16 cellular contexts compared by ENCODE assay signal in genomic region chr2:128369626-128370467, GRCh38. TPM values are rescaled to one million over a fixed set of nuclear protein-coding genes. Genes with fewer than 3 reads are reported as not detected.
DNase-seq lines count a peak whose midpoint lies in the region; ATAC-seq and TF ChIP-seq lines count a peak whose summit lies in the region.
"Had no signal": no experiment of that assay in that cellular context is flagged by ENCODE, and none has a peak within 500 bp of the region (broad histone marks: within the 10 kb centered on the region; RNA-seq: fewer than 3 reads in every experiment).

No MANE protein-coding gene starts in this region.

- H4K20me1 ChIP-seq in osteoblast (ENCODE audit: insufficient read depth, low read length), result no peaks in the 10 kb centered on the region

- peaks cover 0 to 10% of the 10 kb centered on the region in 2 donors for H3K27me3 Mint-ChIP-seq in natural killer cell treated with Interleukin-12 subunit alpha and Interleukin-12 subunit beta and Interleukin-15 and Interleukin-18, amount 100 ng/mL, for 72 hours
- H3K27me3 Mint-ChIP-seq in natural killer cell (ENCODE audit: low read depth in 2 of 2), result peaks cover 0 to 4% of the 10 kb centered on the region in 2 donors
- H3K27me3 Mint-ChIP-seq: stimulated activated naive B cell treated with anti-CD40 and anti-IgM and Interleukin-4, amounts not matched to agents 10 μg/mL and 1 μg/mL and 100 μg/mL, for 72 hours had no signal

- no peaks in the 10 kb centered on the region for H3K36me3 Mint-ChIP-seq in natural killer cell treated with Interleukin-12 subunit alpha and Interleukin-12 subunit beta and Interleukin-15 and Interleukin-18, amount 100 ng/mL, for 72 hours
- no peaks in the 10 kb centered on the region for H3K36me3 Mint-ChIP-seq in natural killer cell
- H3K36me3 Mint-ChIP-seq: CD14-positive monocyte; stimulated activated naive B cell treated with anti-CD40 and anti-IgM and Interleukin-4, amounts not matched to agents 10 μg/mL and 1 μg/mL and 100 μg/mL, for 72 hours had no signal

- no peak overlapping the region for H3K4me3 Mint-ChIP-seq in natural killer cell treated with Interleukin-12 subunit alpha and Interleukin-12 subunit beta and Interleukin-15 and Interleukin-18, amount 100 ng/mL, for 72 hours
- H3K4me3 Mint-ChIP-seq in natural killer cell, result no peak overlapping the region
- H3K4me3 Mint-ChIP-seq: activated T-helper 1 cell treated with anti-CD3 and anti-CD28 coated beads, Interleukin-12 subunit alpha, Interleukin-12 subunit beta, Interleukin-2, Interleukin-4 antibody, amounts not matched to agents 30 ng/mL and 10 ng/mL and 1 ng/mL, durations not matched to agents 14 hours and 24 hours and 36 hours; CD14-positive monocyte; stimulated activated naive B cell treated with anti-CD40 and anti-IgM and Interleukin-4, amounts not matched to agents 10 μg/mL and 1 μg/mL and 100 μg/mL, for 72 hours had no signal

- H3K4me1 ChIP-seq in iPS-20b (ENCODE audit: insufficient read depth, low read length) (peaks cover 3% of the 10 kb centered on the region; the same call in 1 of the 2 replicates), osteoblast (ENCODE audit: insufficient read depth, low read length) (no peaks in the 10 kb centered on the region)
- H3K4me1 ChIP-seq: parathyroid adenoma had no signal

- H3K79me2 ChIP-seq in osteoblast (ENCODE audit: insufficient read depth, low read length), result no peaks in the 10 kb centered on the region
- H3K79me2 ChIP-seq: parathyroid adenoma had no signal

- H3K4me2 ChIP-seq in osteoblast (ENCODE audit: insufficient read depth, low read length), result no peak overlapping the region
- H3K4me2 ChIP-seq: KMS-11 had no signal

- no peaks in the 10 kb centered on the region for H3K9me3 ChIP-seq in iPS-20b (ENCODE audit: insufficient read depth, low read depth, low read length)
- H3K9me3 ChIP-seq in osteoblast (ENCODE audit: low read depth, low read length), result no peaks in the 10 kb centered on the region

- TF ChIP-seq CTCF in natural killer cell (IDR thresholded peaks at IDR 0.05), result no peak
- no peak for TF ChIP-seq CTCF in osteoblast (IDR thresholded peaks at IDR 0.05; ENCODE audit: extremely low read depth, low read depth, low read length)

- H3K27me3 ChIP-seq in iPS-20b (ENCODE audit: insufficient read depth, low read length) (no peaks in the 10 kb centered on the region), osteoblast (ENCODE audit: insufficient read depth, low read length) (no peaks in the 10 kb centered on the region)

- peaks cover 16 to 18% of the 10 kb centered on the region in 2 donors for H3K4me1 Mint-ChIP-seq in natural killer cell treated with Interleukin-12 subunit alpha and Interleukin-12 subunit beta and Interleukin-15 and Interleukin-18, amount 100 ng/mL, for 72 hours (ENCODE audit: low read depth in 2 of 2)
- H3K4me1 Mint-ChIP-seq in natural killer cell, result peaks cover 17 to 21% of the 10 kb centered on the region in 2 donors
- H3K4me1 Mint-ChIP-seq: CD14-positive monocyte had no signal

- no peaks in the 10 kb centered on the region for H3K36me3 ChIP-seq in iPS-20b (ENCODE audit: insufficient read depth, low read depth, low read length)
- H3K36me3 ChIP-seq in osteoblast (ENCODE audit: insufficient read depth, low read length), result no peaks in the 10 kb centered on the region

- DNase-seq in natural killer cell treated with Interleukin-12 subunit alpha and Interleukin-12 subunit beta and Interleukin-15 and Interleukin-18, amount 100 ng/mL, for 72 hours (ENCODE audit: low spot score), result peak; percentile 54
- DNase-seq in natural killer cell (no peak), osteoblast (ENCODE audit: insufficient read length, low spot score, missing footprints) (peak; percentile 81), NCI-H446 treated with DMSO at 0.1 percent for 48 hours (lab: John Stamatoyannopoulos, UW) (no peak), NCI-H526 treated with DMSO at 0.1 percent for 48 hours (lab: John Stamatoyannopoulos, UW) (no peak), DMS114 treated with DMSO at 0.1 percent for 48 hours (lab: John Stamatoyannopoulos, UW; ENCODE audit: unreplicated experiment) (no peak)
- no peak for DNase-seq in stimulated activated CD4-positive, alpha-beta T cell treated with anti-CD3 and anti-CD28 coated beads, Interleukin-4, amount 100 ng/mL, for 24 hours
- DNase-seq: amygdala; NCI-H1105 treated with DMSO at 0.1 percent for 48 hours; stimulated activated naive B cell treated with anti-CD40 and anti-IgM and Interleukin-4, amounts not matched to agents 10 μg/mL and 1 μg/mL and 100 μg/mL, for 72 hours; T-helper 1 cell had no signal

- peak overlapping the region; percentile 3; the same call in 1 of the 2 replicates for H3K9ac ChIP-seq in iPS-20b (ENCODE audit: low read depth, low read length)
- H3K9ac ChIP-seq: KMS-11, parathyroid adenoma had no signal

- H3K27ac ChIP-seq in iPS-20b (ENCODE audit: low read length) (no peak overlapping the region), osteoblast (ENCODE audit: low read depth, low read length) (no peak overlapping the region)
- H3K27ac ChIP-seq: KMS-11, parathyroid adenoma had no signal

- H3K4me3 ChIP-seq in iPS-20b (ENCODE audit: low read length) (no peak overlapping the region), osteoblast (ENCODE audit: insufficient read depth, low read length) (no peak overlapping the region)

- H3K27ac Mint-ChIP-seq in natural killer cell treated with Interleukin-12 subunit alpha and Interleukin-12 subunit beta and Interleukin-15 and Interleukin-18, amount 100 ng/mL, for 72 hours, result no peak overlapping the region
- no peak overlapping the region for H3K27ac Mint-ChIP-seq in natural killer cell
- H3K27ac Mint-ChIP-seq: activated T-helper 1 cell treated with anti-CD3 and anti-CD28 coated beads, Interleukin-12 subunit alpha, Interleukin-12 subunit beta, Interleukin-2, Interleukin-4 antibody, amounts not matched to agents 30 ng/mL and 10 ng/mL and 1 ng/mL, durations not matched to agents 14 hours and 24 hours and 36 hours; stimulated activated naive B cell treated with anti-CD40 and anti-IgM and Interleukin-4, amounts not matched to agents 10 μg/mL and 1 μg/mL and 100 μg/mL, for 72 hours had no signal

- H3K9me3 Mint-ChIP-seq in natural killer cell treated with Interleukin-12 subunit alpha and Interleukin-12 subunit beta and Interleukin-15 and Interleukin-18, amount 100 ng/mL, for 72 hours, result no peaks in the 10 kb centered on the region
- no peaks in the 10 kb centered on the region for H3K9me3 Mint-ChIP-seq in natural killer cell
- H3K9me3 Mint-ChIP-seq: activated T-helper 1 cell treated with anti-CD3 and anti-CD28 coated beads, Interleukin-12 subunit alpha, Interleukin-12 subunit beta, Interleukin-2, Interleukin-4 antibody, amounts not matched to agents 30 ng/mL and 10 ng/mL and 1 ng/mL, durations not matched to agents 14 hours and 24 hours and 36 hours; CD14-positive monocyte; stimulated activated naive B cell treated with anti-CD40 and anti-IgM and Interleukin-4, amounts not matched to agents 10 μg/mL and 1 μg/mL and 100 μg/mL, for 72 hours had no signal

- no peak for ATAC-seq in natural killer cell treated with Interleukin-12 subunit alpha and Interleukin-12 subunit beta and Interleukin-15 and Interleukin-18, amount 100 ng/mL, for 72 hours
- ATAC-seq in natural killer cell, result no peak
- ATAC-seq: stimulated activated naive B cell treated with anti-CD40 and anti-IgM and Interleukin-4, amounts not matched to agents 10 μg/mL and 1 μg/mL and 100 μg/mL, for 72 hours had no signal

- no peak overlapping the region for H2AFZ ChIP-seq in osteoblast (ENCODE audit: low read length)
- H2AFZ ChIP-seq: parathyroid adenoma had no signal

- intact Hi-C loops in natural killer cell (cut with micrococcal nuclease), result no loop called here

RNA-seq across cellular contexts. Expression of gene HS6ST1, which starts 51.2 kb away (rescaled TPM):
- 10 to 100 TPM; 17.5 to 25.5 TPM for total RNA-seq in natural killer cell treated with Interleukin-12 subunit alpha and Interleukin-12 subunit beta and Interleukin-15 and Interleukin-18, amount 100 ng/mL, for 72 hours
- 10 to 100 TPM; 18.9 to 35.9 (median 28.8) TPM for total RNA-seq in natural killer cell
- 16.5 and 18.8 TPM in 2 replicates for total RNA-seq in osteoblast

Comparison
In these comparisons a context has a peak if more than half of its experiments do, and no peak if none do; other contexts are left out.
1. DNase-seq: peak in natural killer cell treated with Interleukin-12 subunit alpha and Interleukin-12 subunit beta and Interleukin-15 and Interleukin-18, amount 100 ng/mL, for 72 hours (single experiment) and osteoblast (single experiment); none in natural killer cell (single experiment), NCI-H446 treated with DMSO at 0.1 percent for 48 hours (single experiment), NCI-H526 treated with DMSO at 0.1 percent for 48 hours (single experiment), stimulated activated CD4-positive, alpha-beta T cell treated with anti-CD3 and anti-CD28 coated beads, Interleukin-4, amount 100 ng/mL, for 24 hours (single experiment) and DMS114 treated with DMSO at 0.1 percent for 48 hours (single experiment).